ENCODE assay signal across 8 cellular contexts in the genomic region with DNA sequence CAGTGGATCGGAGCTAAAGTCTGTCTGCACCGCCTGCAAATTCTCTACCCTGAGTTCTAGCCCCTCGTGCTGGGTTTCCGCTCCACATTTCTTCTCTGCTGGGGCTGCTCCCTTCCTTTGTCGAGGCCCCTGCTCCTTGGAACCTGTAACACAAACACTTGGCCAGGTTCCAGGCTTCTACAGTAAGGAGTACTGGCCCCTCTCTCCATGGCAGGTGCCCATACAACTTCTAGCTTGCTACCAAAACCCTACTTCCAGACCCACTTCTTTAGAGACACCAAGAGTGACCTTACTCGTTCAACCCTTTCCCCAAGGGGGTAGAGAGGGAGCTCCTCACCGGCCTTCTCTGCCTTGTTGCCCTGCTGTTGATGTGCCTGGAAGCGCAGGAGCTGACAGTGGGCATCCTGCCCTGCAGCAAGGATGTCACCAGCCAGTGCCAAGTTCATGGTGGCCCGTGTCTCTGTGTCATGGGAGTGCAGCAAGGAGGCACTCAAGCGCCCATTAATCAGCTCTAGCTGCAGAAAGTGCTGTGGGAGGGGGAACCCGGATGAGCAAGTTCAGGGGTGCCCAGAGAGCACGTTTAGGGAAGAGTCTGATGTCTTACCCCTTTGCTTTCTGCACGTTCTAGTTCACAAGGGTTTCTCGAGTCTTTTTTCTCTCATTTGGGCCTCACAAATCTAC. TPM values are rescaled to one million over a fixed set of nuclear protein-coding genes. Genes with fewer than 3 reads are reported as not detected.
DNase-seq lines count a peak whose midpoint lies in the region; ATAC-seq, FAIRE-seq and TF ChIP-seq lines count a peak whose summit lies in the region.

No MANE protein-coding gene starts in this region.

- H3K27ac ChIP-seq in esophagus muscularis mucosa (replicated peaks in 1 of 4), result peak overlapping the region; percentile 87 to 93 (median 90)
- peak overlapping the region in 1 of 4 donors; percentile 81 for H3K27ac ChIP-seq in pancreas

- H3K4me3 ChIP-seq in esophagus muscularis mucosa, result peak overlapping the region; percentile 80 to 93 (median 88)
- peak overlapping the region; percentile 75 to 98 (median 86) for H3K4me3 ChIP-seq in pancreas

- peak overlapping the region; percentile 96 for H3K4me3 Mint-ChIP-seq in T-helper 17 cell

- H3K36me3 ChIP-seq in esophagus muscularis mucosa (peaks cover 24 to 39% (median 34%) of the 10 kb centered on the region in 4 donors), pancreas (peaks cover 6 to 16% (median 12%) of the 10 kb centered on the region in 3 donors)

- ATAC-seq in T-helper 17 cell (no peak), pancreas (no peak), GM18502 (IDR thresholded peaks at IDR 0.05; ENCODE audit: poor library complexity, unreplicated experiment) (no peak)

- H3K27me3 ChIP-seq in esophagus muscularis mucosa (no peaks in the 10 kb centered on the region), pancreas (no peaks in the 10 kb centered on the region)

- no peak for TF ChIP-seq EP300 in esophagus muscularis mucosa (IDR thresholded peaks at IDR 0.05)

- peaks cover 16% of the 10 kb centered on the region for H3K4me1 Mint-ChIP-seq in T-helper 17 cell

- WGBS in esophagus muscularis mucosa, result 42% methylated on average over 14 of the region's 14 CpGs
- 22 to 26% methylated on average over 14 of the region's 14 CpGs for WGBS in pancreas, 2 donors

- H3K4me1 ChIP-seq in esophagus muscularis mucosa (peaks cover 9 to 23% (median 18%) of the 10 kb centered on the region in 4 donors), pancreas (peaks cover 0 to 6% (median 6%) of the 10 kb centered on the region in 3 donors)

- TF ChIP-seq CTCF in esophagus muscularis mucosa (IDR thresholded peaks at IDR 0.05) (no peak), pancreas (IDR thresholded peaks at IDR 0.05) (no peak)

- DNase-seq in GM19240 (ENCODE audit: insufficient read length, low spot score) (peak; percentile 33), T-helper 17 cell (no peak), esophagus muscularis mucosa (ENCODE audit: extremely low spot score) (no peak), pancreas (peak in 1 of 6 donors; percentile 49), NCI-H82 treated with DMSO at 0.1 percent for 48 hours (lab: John Stamatoyannopoulos, UW; ENCODE audit: unreplicated experiment) (no peak), GM19239 (ENCODE audit: insufficient read length, low spot score) (no peak), NCI-H1930 (lab: John Stamatoyannopoulos, UW) (no peak)

- no peak for TF ChIP-seq POLR2A in esophagus muscularis mucosa (IDR thresholded peaks at IDR 0.05; ENCODE audit: low read depth)

- H3K27ac Mint-ChIP-seq in T-helper 17 cell, result peak overlapping the region; percentile 92

- peaks cover 2% of the 10 kb centered on the region for H3K36me3 Mint-ChIP-seq in T-helper 17 cell (ENCODE audit: low read depth)

- H3K9me3 ChIP-seq in T-helper 17 cell (ENCODE audit: control insufficient read depth, low read length, poor library complexity, severe bottlenecking) (no peaks in the 10 kb centered on the region), esophagus muscularis mucosa (no peaks in the 10 kb centered on the region), pancreas (no peaks in the 10 kb centered on the region)

- FAIRE-seq in pancreas (lab: Jason Lieb, UNC), result no peak
- FAIRE-seq in GM19239 (lab: Jason Lieb, UNC), result no peak

- H3K27me3 Mint-ChIP-seq in T-helper 17 cell, result no peaks in the 10 kb centered on the region

- intact Hi-C loops in esophagus muscularis mucosa (cut with DNase I), result no loop called here
- intact Hi-C loops in pancreas (cut with DNase I), result no loop called here

RNA-seq across cellular contexts. Expression of a gene that starts 1.1 kb away (rescaled TPM):
- total RNA-seq in T-helper 17 cell (10 to 100 TPM; 25.6 to 27.1 TPM), esophagus muscularis mucosa (10 to 100 TPM; 39.9 to 64.7 (median 48.3) TPM), pancreas (10 to 100 TPM; 24.6 to 38.7 (median 29.6) TPM)
- 10 to 100 TPM; 61.4 to 73.6 TPM for polyA plus RNA-seq in pancreas

RNA-seq across cellular contexts. Expression of a gene that starts 5.9 kb away (rescaled TPM):
- total RNA-seq in T-helper 17 cell (not detected), esophagus muscularis mucosa (not detected), pancreas (not detected)
- not detected for polyA plus RNA-seq in pancreas

RNA-seq across cellular contexts. Expression of a gene that starts 9.7 kb away (rescaled TPM):
- under 1 TPM; 0.65 to 0.94 TPM for total RNA-seq in T-helper 17 cell
- total RNA-seq in esophagus muscularis mucosa, result under 1 TPM in 1 of 4 donors, not detected in 3; 0.92 TPM
- under 1 TPM in 5 of 6 donors, not detected in 1; 0.26 to 0.47 (median 0.34) TPM for total RNA-seq in pancreas
- under 1 TPM; 0.27 to 0.99 TPM for polyA plus RNA-seq in pancreas

RNA-seq across cellular contexts. Expression of a gene that starts 14.4 kb away (rescaled TPM):
- total RNA-seq in T-helper 17 cell (not detected), esophagus muscularis mucosa (1 to 10 TPM in 1 of 4 donors, under 1 TPM in 2, not detected in 1; 0.50 to 1.4 (median 0.92) TPM), pancreas (1 to 10 TPM in 1 of 6 donors, under 1 TPM in 4, not detected in 1; 0.42 to 1.1 (median 0.78) TPM)
- 1 to 10 TPM in 1 of 2 donors, under 1 TPM in 1; 0.49 to 1.2 TPM for polyA plus RNA-seq in pancreas

RNA-seq across cellular contexts. Expression of a gene that starts 15.5 kb away (rescaled TPM):
- total RNA-seq in T-helper 17 cell (not detected), esophagus muscularis mucosa (not detected), pancreas (under 1 TPM in 4 of 6 donors, not detected in 2; 0.03 to 0.19 (median 0.04) TPM)
- polyA plus RNA-seq in pancreas, result not detected
